ENCODE assay signal across 1 cellular context in the genomic region with DNA sequence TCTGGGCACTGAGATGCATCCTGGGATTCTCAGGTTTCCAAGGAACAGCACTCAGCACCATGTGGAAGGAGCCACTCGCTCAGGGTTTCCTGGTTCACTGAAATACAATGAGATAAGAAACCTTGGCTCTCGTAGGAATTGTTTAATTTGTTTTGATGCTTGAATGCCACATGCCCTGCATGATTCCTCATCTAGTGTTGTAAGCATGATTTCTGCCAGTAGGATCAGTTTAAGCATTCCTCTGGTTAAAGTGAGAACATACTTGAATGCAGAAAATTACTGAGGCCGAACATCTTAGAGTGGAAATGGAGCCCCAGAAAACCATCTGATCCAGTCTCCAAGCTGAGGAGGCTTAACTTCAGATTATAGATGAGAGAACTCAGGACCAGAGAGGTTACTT.
TF ChIP-seq lines count a peak whose summit lies in the region.

No MANE protein-coding gene starts in this region.

TF ChIP-seq in SK-N-SH treated with all-trans-retinoic acid at 6 μM for 48 hours, 23 proteins besides CTCF, POLR2A, EP300 and RAD21 (continued from another document):
- TF ChIP-seq, protein P1, sequence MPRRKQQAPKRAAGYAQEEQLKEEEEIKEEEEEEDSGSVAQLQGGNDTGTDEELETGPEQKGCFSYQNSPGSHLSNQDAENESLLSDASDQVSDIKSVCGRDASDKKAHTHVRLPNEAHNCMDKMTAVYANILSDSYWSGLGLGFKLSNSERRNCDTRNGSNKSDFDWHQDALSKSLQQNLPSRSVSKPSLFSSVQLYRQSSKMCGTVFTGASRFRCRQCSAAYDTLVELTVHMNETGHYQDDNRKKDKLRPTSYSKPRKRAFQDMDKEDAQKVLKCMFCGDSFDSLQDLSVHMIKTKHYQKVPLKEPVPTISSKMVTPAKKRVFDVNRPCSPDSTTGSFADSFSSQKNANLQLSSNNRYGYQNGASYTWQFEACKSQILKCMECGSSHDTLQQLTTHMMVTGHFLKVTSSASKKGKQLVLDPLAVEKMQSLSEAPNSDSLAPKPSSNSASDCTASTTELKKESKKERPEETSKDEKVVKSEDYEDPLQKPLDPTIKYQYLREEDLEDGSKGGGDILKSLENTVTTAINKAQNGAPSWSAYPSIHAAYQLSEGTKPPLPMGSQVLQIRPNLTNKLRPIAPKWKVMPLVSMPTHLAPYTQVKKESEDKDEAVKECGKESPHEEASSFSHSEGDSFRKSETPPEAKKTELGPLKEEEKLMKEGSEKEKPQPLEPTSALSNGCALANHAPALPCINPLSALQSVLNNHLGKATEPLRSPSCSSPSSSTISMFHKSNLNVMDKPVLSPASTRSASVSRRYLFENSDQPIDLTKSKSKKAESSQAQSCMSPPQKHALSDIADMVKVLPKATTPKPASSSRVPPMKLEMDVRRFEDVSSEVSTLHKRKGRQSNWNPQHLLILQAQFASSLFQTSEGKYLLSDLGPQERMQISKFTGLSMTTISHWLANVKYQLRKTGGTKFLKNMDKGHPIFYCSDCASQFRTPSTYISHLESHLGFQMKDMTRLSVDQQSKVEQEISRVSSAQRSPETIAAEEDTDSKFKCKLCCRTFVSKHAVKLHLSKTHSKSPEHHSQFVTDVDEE (CRISPR knock-in tag; IDR thresholded peaks at IDR 0.05): no peak
- TF ChIP-seq, protein P2, sequence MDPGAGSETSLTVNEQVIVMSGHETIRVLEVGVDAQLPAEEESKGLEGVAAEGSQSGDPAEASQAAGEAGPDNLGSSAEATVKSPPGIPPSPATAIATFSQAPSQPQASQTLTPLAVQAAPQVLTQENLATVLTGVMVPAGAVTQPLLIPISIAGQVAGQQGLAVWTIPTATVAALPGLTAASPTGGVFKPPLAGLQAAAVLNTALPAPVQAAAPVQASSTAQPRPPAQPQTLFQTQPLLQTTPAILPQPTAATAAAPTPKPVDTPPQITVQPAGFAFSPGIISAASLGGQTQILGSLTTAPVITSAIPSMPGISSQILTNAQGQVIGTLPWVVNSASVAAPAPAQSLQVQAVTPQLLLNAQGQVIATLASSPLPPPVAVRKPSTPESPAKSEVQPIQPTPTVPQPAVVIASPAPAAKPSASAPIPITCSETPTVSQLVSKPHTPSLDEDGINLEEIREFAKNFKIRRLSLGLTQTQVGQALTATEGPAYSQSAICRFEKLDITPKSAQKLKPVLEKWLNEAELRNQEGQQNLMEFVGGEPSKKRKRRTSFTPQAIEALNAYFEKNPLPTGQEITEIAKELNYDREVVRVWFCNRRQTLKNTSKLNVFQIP (CRISPR knock-in tag; IDR thresholded peaks at IDR 0.05; ENCODE audit: borderline replicate concordance, low read depth): no peak
